In genomic region chr3:177195941-177196472, GRCh38 we compare ENCODE assay signal across 8 cellular contexts. TPM values are rescaled to one million over a fixed set of nuclear protein-coding genes. Genes with fewer than 3 reads are reported as not detected.
DNase-seq lines count a peak whose midpoint lies in the region; ATAC-seq and TF ChIP-seq lines count a peak whose summit lies in the region.

No MANE protein-coding gene starts in this region.

- TSS peak; percentile 52 for BruUV-seq in Calu3 (replicated peaks; lab: Mats Ljungman, UMichigan)

- H3K4me1 Mint-ChIP-seq in Calu3 (ENCODE audit: low read depth, unreplicated experiment) (peaks cover 42% of the 10 kb centered on the region), activated B cell treated with CpG ODN at 0.5 μM for 24 hours (peaks cover 61% of the 10 kb centered on the region)

- TF ChIP-seq CTCF in Calu3 (IDR thresholded peaks at IDR 0.05; ENCODE audit: unreplicated experiment) (no peak), activated B cell treated with CpG ODN at 0.5 μM for 24 hours (IDR thresholded peaks at IDR 0.05) (no peak), foreskin fibroblast (IDR thresholded peaks at IDR 0.05; ENCODE audit: low read depth, low read length) (no peak), psoas muscle (IDR thresholded peaks at IDR 0.05) (no peak)

- H3K4me3 ChIP-seq in HUES6 (ENCODE audit: low read depth, low read length) (peak overlapping the region; percentile 100), foreskin fibroblast (ENCODE audit: low read depth in 1 of 2, low read length in 2 of 2) (peak overlapping the region; percentile 88 to 90), psoas muscle (peak overlapping the region; percentile 89)

- DNase-seq in Calu3 (no peak), activated B cell treated with CpG ODN at 0.5 μM for 24 hours (no peak), foreskin fibroblast (peak in 1 of 2 donors; percentile 31), psoas muscle (no peak)
- no peak for DNase-seq in effector CD8-positive, alpha-beta T cell (lab: John Stamatoyannopoulos, UW)

- H3K36me3 Mint-ChIP-seq in Calu3 (ENCODE audit: insufficient read depth, unreplicated experiment) (peaks cover 61% of the 10 kb centered on the region), activated B cell treated with CpG ODN at 0.5 μM for 24 hours (ENCODE audit: low read depth) (peaks cover 32% of the 10 kb centered on the region)

- no peaks in the 10 kb centered on the region for H3K9me3 Mint-ChIP-seq in Calu3 (ENCODE audit: low read depth, unreplicated experiment)
- no peaks in the 10 kb centered on the region for H3K9me3 Mint-ChIP-seq in activated B cell treated with CpG ODN at 0.5 μM for 24 hours

- H3K36me3 ChIP-seq in HUES6 (ENCODE audit: control insufficient read depth, insufficient read depth, low read length) (peaks cover 8% of the 10 kb centered on the region; the same call in 1 of the 2 replicates), psoas muscle (ENCODE audit: insufficient read depth in 1 of 2, low read depth in 1 of 2) (no peaks in the 10 kb centered on the region)

- no peaks in the 10 kb centered on the region for H3K27me3 Mint-ChIP-seq in Calu3 (ENCODE audit: unreplicated experiment)
- no peaks in the 10 kb centered on the region for H3K27me3 Mint-ChIP-seq in activated B cell treated with CpG ODN at 0.5 μM for 24 hours

- ATAC-seq in activated B cell treated with CpG ODN at 0.5 μM for 24 hours (ENCODE audit: low read depth): peak; percentile 19
- no peak for ATAC-seq in psoas muscle
- ATAC-seq in GM18867 (IDR thresholded peaks at IDR 0.05; ENCODE audit: unreplicated experiment): no peak
- no peak for ATAC-seq in HG02571 (IDR thresholded peaks at IDR 0.05; ENCODE audit: unreplicated experiment)

- H3K27ac Mint-ChIP-seq in Calu3 (ENCODE audit: unreplicated experiment) (peak overlapping the region; percentile 71), activated B cell treated with CpG ODN at 0.5 μM for 24 hours (peak overlapping the region; percentile 97)

- H3K4me3 Mint-ChIP-seq in Calu3 (ENCODE audit: low read depth, unreplicated experiment) (peak overlapping the region; percentile 70), activated B cell treated with CpG ODN at 0.5 μM for 24 hours (peak overlapping the region; percentile 97)

- H3K27ac ChIP-seq in HUES6 (ENCODE audit: low read depth, low read length) (peak overlapping the region; percentile 100), psoas muscle (peak overlapping the region; percentile 97)

- POLR2A ChIA-PET in activated B cell treated with CpG ODN at 0.5 μM for 24 hours (lab: Charles Lee): interaction anchor here (0.6 to 7.0 kb wide), 22 partner anchors 17 to 349 kb away, joined by 3 to 247 read pairs (median 5); no protein-coding TSS in a partner anchor

- H3K9me3 ChIP-seq in HUES6 (ENCODE audit: control insufficient read depth, insufficient read depth, low read depth, low read length): no peaks in the 10 kb centered on the region
- no peaks in the 10 kb centered on the region for H3K9me3 ChIP-seq in psoas muscle

- CTCF ChIA-PET in Calu3 (lab: Charles Lee) (interaction anchor here (1.2 kb wide), 1 partner anchor 164 kb away, joined by 4 read pairs; no protein-coding TSS in a partner anchor), activated B cell treated with CpG ODN at 0.5 μM for 24 hours (lab: Charles Lee) (interaction anchor here (0.6 to 2.8 kb wide), 5 partner anchors 8 to 1129 kb away, joined by 3 to 29 read pairs (median 5); no protein-coding TSS in a partner anchor)

- 0% methylated on average over 12 of the region's 12 CpGs for WGBS in psoas muscle, 3 donors

- peak overlapping the region; percentile 100 for H3K9ac ChIP-seq in HUES6 (ENCODE audit: low read length)

- H3K27me3 ChIP-seq in HUES6 (ENCODE audit: control insufficient read depth, insufficient read depth, low read length) (no peaks in the 10 kb centered on the region), psoas muscle (ENCODE audit: insufficient read depth in 3 of 3, low read length in 2 of 3) (no peaks in the 10 kb centered on the region)

- H3K4me1 ChIP-seq in HUES6 (ENCODE audit: control insufficient read depth, insufficient read depth, low read length) (peaks cover 46% of the 10 kb centered on the region), psoas muscle (peaks cover 26% of the 10 kb centered on the region)

- intact Hi-C loops in Calu3 (cut with micrococcal nuclease; ENCODE audit: unreplicated experiment) (loop anchor here (2.0 to 10.0 kb wide), 6 partner anchors 45 to 1129 kb away; no protein-coding TSS in a partner anchor), activated B cell treated with CpG ODN at 0.5 μM for 24 hours (cut with micrococcal nuclease) (loop anchor here (1.0 to 10.0 kb wide), 8 partner anchors 17 to 1189 kb away; no protein-coding TSS in a partner anchor), psoas muscle (cut with DNase I) (loop anchor here (5.0 to 10.0 kb wide), 5 partner anchors 96 to 579 kb away; no protein-coding TSS in a partner anchor)

RNA-seq across cellular contexts. Expression of gene TBL1XR1, which starts 1.3 kb away (rescaled TPM):
- total RNA-seq in Calu3 (2022): 199 and 206 TPM in 2 replicates
- 312 and 372 TPM in 2 replicates for total RNA-seq in activated B cell treated with CpG ODN at 0.5 μM for 24 hours
- 10 to 100 TPM; 58.6 to 97.4 (median 69.4) TPM for total RNA-seq in psoas muscle
- polyA plus RNA-seq in psoas muscle: 10 to 100 TPM in 2 of 3 donors, 1 to 10 TPM in 1; 7.3 to 15.7 (median 11.5) TPM
